Comparison of ENCODE assay signal across 27 cellular contexts in the genomic region with DNA sequence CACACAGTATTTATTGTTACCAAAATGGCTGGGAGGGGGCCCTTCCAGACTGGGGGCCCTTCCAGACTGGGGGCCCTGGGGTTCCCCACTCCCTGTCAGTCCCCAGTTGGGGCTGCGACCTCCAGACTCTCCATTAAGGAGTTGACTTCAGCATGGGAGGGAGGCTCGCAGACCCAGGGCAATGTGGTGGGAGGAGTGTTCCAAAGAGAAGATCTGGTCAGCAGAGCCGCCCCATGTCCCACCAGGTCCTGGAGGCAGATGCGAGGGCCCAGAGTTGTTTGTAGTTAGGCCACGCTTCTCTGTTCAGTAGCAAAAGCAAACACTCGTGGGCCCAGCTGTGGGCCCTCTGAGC.
"Had no signal": no experiment of that assay in that cellular context is flagged by ENCODE, and none has a peak within 500 bp of the region (broad histone marks: within the 10 kb centered on the region; RNA-seq: fewer than 3 reads in every experiment).

No MANE protein-coding gene starts in this region.

- H3K27me3 ChIP-seq: heart right ventricle, hepatocyte, neural progenitor cell, pancreas, suprapubic skin, thyroid gland, transverse colon, upper lobe of left lung had no signal

- H3K36me3 ChIP-seq: heart right ventricle, neural progenitor cell, pancreas, prostate gland, suprapubic skin, thyroid gland, transverse colon, upper lobe of left lung had no signal

- H2AFZ ChIP-seq: hepatocyte, neural progenitor cell had no signal

- H3K4me1 ChIP-seq: neural progenitor cell, pancreas, prostate gland, upper lobe of left lung had no signal

- H3K9ac ChIP-seq: neural progenitor cell had no signal

- DNase-seq: heart right ventricle; islet precursor cell; kidney glomerular epithelial cell; left cardiac atrium; mesendoderm; naive B cell; natural killer cell; nephron progenitor cell; retina; stimulated activated CD4-positive, alpha-beta T cell treated with anti-CD3 and anti-CD28 coated beads, Interleukin-12 subunit alpha, Interleukin-12 subunit beta, amount 100 ng/mL, for 4 hours; stimulated activated CD4-positive, alpha-beta T cell treated with anti-CD3 and anti-CD28 coated beads, Interleukin-15, amount 100 ng/mL, for 24 hours; stimulated activated CD4-positive, alpha-beta T cell treated with anti-CD3 and anti-CD28 coated beads, Interleukin-2, amount 100 ng/mL, for 24 hours; stimulated activated CD4-positive, alpha-beta T cell treated with anti-CD3 and anti-CD28 coated beads, Interleukin-4, amount 100 ng/mL, for 1 hour; stimulated activated naive CD4-positive, alpha-beta T cell; thyroid gland; transverse colon had no signal

- H3K4me3 ChIP-seq: heart right ventricle, hepatocyte, lung, neural progenitor cell, pancreas, prostate gland, skin epidermis, suprapubic skin, thyroid gland, transverse colon, upper lobe of left lung had no signal

- H3K79me2 ChIP-seq: hepatocyte had no signal

- H3K4me2 ChIP-seq: hepatocyte, neural progenitor cell had no signal

- H3K9me3 ChIP-seq: pancreas, prostate gland, suprapubic skin, thyroid gland, transverse colon had no signal

- ATAC-seq: left cardiac atrium, left lobe of liver, natural killer cell, pancreas, right cardiac atrium, sciatic nerve had no signal

- H3K27ac ChIP-seq: heart right ventricle, hepatocyte, neural progenitor cell, pancreas, prostate gland, skin epidermis, suprapubic skin, thyroid gland, transverse colon, upper lobe of left lung had no signal
